Comparison of ENCODE assay signal across 15 cellular contexts in the genomic region with DNA sequence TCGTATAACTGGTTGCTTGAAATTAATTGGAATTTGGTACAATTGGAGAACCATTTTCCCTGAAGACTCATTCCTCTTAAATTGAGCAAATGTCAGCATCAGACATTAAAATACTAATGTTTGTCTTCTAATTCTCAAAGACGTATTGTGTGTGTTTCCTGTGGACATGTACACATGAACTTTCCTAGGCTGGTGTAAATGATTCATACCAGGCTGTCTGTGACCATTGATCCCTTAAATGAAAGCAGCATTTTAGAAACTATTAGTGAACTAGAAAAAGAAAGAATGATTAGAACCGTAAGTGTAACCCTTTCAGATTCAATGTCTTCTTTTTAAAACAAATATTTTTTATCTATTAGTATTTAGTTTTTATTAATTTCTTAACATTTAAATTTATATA.
DNase-seq lines count a peak whose midpoint lies in the region; ATAC-seq and TF ChIP-seq lines count a peak whose summit lies in the region.
"Had no signal": no experiment of that assay in that cellular context is flagged by ENCODE, and none has a peak within 500 bp of the region (broad histone marks: within the 10 kb centered on the region; RNA-seq: fewer than 3 reads in every experiment).

No MANE protein-coding gene starts in this region.

- no peaks in the 10 kb centered on the region for H3K36me3 Mint-ChIP-seq in nephron progenitor cell (ENCODE audit: low read depth)
- H3K36me3 Mint-ChIP-seq: naive B cell had no signal

- DNase-seq in lung microvascular endothelial cell (ENCODE audit: low read depth in 2 of 2), result peak; percentile 24 to 78
- DNase-seq in effector CD8-positive, alpha-beta T cell (lab: John Stamatoyannopoulos, UW), result no peak
- DNase-seq in medulla oblongata (ENCODE audit: extremely low spot score), result no peak
- DNase-seq in nephron progenitor cell, result no peak
- no peak for DNase-seq in MM.1S
- DNase-seq: DMS153; naive B cell; NCI-H226; stimulated activated CD4-positive, alpha-beta T cell treated with anti-CD3 and anti-CD28 coated beads, Interleukin-4, amount 100 ng/mL, for 1 hour; testis had no signal

- no peak overlapping the region for H3K9ac ChIP-seq in MM.1S (ENCODE audit: low read length)
- H3K9ac ChIP-seq: KMS-11 had no signal

- H3K79me2 ChIP-seq in MM.1S (ENCODE audit: low read length), result no peaks in the 10 kb centered on the region

- no peak overlapping the region for H3K4me2 ChIP-seq in MM.1S (ENCODE audit: low read depth, low read length)
- H3K4me2 ChIP-seq: GM23338, KMS-11 had no signal

- no peak overlapping the region for H3K27ac ChIP-seq in MM.1S (ENCODE audit: low read length)
- H3K27ac ChIP-seq: KMS-11, testis had no signal

- no peak overlapping the region for H3K27ac Mint-ChIP-seq in nephron progenitor cell
- H3K27ac Mint-ChIP-seq: GM23338 had no signal

- no peaks in the 10 kb centered on the region for H3K36me3 ChIP-seq in MM.1S (replicated peaks; ENCODE audit: insufficient read depth, low read length)

- H3K27me3 Mint-ChIP-seq in nephron progenitor cell (ENCODE audit: low read depth, poor library complexity), result peaks cover 3% of the 10 kb centered on the region
- H3K27me3 Mint-ChIP-seq: naive B cell had no signal

- H3K4me3 Mint-ChIP-seq in nephron progenitor cell, result no peak overlapping the region
- H3K4me3 Mint-ChIP-seq: GM23338, naive B cell had no signal

- H3K4me1 Mint-ChIP-seq in nephron progenitor cell, result no peaks in the 10 kb centered on the region

- no peak overlapping the region for H2AFZ ChIP-seq in MM.1S (ENCODE audit: low read length)
- H2AFZ ChIP-seq: GM23338 had no signal

- H3K9me2 ChIP-seq in MM.1S (replicated peaks; ENCODE audit: insufficient read depth, low read length), result no peaks in the 10 kb centered on the region

- peaks cover 31% of the 10 kb centered on the region for H3K4me1 ChIP-seq in MM.1S (ENCODE audit: low read length)
- H3K4me1 ChIP-seq: testis had no signal

- no peaks in the 10 kb centered on the region for H3K27me3 ChIP-seq in MM.1S (replicated peaks; ENCODE audit: insufficient read depth, low read length)
- H3K27me3 ChIP-seq: testis had no signal

- no peaks in the 10 kb centered on the region for H3K9me3 Mint-ChIP-seq in nephron progenitor cell
- H3K9me3 Mint-ChIP-seq: naive B cell had no signal

- no peaks in the 10 kb centered on the region for H3K9me3 ChIP-seq in MM.1S (replicated peaks; ENCODE audit: insufficient read depth, low read length)
- H3K9me3 ChIP-seq: testis had no signal

- no peaks in the 10 kb centered on the region for H4K20me1 ChIP-seq in MM.1S (ENCODE audit: insufficient read depth, low read length)

- TF ChIP-seq CTCF in nephron progenitor cell (IDR thresholded peaks at IDR 0.05), result no peak
- no peak for TF ChIP-seq CTCF in MM.1S (IDR thresholded peaks at IDR 0.05; ENCODE audit: low read length)

- no peak overlapping the region for H3K4me3 ChIP-seq in MM.1S (ENCODE audit: low read length)
- H3K4me3 ChIP-seq: GM23338, testis had no signal

- peaks cover 21% of the 10 kb centered on the region for H3F3A ChIP-seq in MM.1S (ENCODE audit: insufficient read depth, low read length)

- ATAC-seq in GM18870 (IDR thresholded peaks at IDR 0.05; ENCODE audit: unreplicated experiment) (peak; percentile 44), GM21619 (IDR thresholded peaks at IDR 0.05; ENCODE audit: unreplicated experiment) (peak; percentile 35), HG03159 (IDR thresholded peaks at IDR 0.05; ENCODE audit: unreplicated experiment) (peak; percentile 41)
- ATAC-seq: GM23338 had no signal

Comparison
In these comparisons a context has a peak if more than half of its experiments do, and no peak if none do; other contexts are left out.
1. DNase-seq: peak in lung microvascular endothelial cell (2 of 2); none in effector CD8-positive, alpha-beta T cell (single experiment), medulla oblongata (single experiment), nephron progenitor cell (single experiment) and MM.1S (single experiment).
2. Peak in every context shown above with its lines, with median percentiles within 50 percentile points of each other: ATAC-seq.